In the genomic region with DNA sequence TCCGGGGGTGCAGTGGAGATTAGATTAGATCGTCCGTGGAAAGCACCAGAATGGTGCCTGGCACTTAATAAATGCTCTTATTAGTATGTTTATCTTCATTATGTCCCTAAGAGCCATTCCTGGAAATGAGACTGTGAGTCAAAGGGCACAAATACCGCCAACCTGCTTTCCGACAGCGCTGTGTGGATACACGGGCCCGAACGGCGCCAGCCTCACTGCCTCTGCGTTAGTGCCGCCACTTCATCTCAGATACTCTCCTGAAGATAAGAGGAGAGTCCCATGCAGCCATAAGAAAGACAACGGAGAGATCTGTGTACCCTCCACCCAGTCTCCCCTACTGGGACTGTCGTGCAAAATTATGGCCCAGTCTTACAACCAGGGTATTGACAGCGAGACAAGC, we compare ENCODE assay signal across 1 cellular context.
TF ChIP-seq lines count a peak whose summit lies in the region.

No MANE protein-coding gene starts in this region.

TF ChIP-seq in WTC11, 78 proteins besides CTCF, POLR2A, EP300 and RAD21:
- TF ChIP-seq, protein P1, sequence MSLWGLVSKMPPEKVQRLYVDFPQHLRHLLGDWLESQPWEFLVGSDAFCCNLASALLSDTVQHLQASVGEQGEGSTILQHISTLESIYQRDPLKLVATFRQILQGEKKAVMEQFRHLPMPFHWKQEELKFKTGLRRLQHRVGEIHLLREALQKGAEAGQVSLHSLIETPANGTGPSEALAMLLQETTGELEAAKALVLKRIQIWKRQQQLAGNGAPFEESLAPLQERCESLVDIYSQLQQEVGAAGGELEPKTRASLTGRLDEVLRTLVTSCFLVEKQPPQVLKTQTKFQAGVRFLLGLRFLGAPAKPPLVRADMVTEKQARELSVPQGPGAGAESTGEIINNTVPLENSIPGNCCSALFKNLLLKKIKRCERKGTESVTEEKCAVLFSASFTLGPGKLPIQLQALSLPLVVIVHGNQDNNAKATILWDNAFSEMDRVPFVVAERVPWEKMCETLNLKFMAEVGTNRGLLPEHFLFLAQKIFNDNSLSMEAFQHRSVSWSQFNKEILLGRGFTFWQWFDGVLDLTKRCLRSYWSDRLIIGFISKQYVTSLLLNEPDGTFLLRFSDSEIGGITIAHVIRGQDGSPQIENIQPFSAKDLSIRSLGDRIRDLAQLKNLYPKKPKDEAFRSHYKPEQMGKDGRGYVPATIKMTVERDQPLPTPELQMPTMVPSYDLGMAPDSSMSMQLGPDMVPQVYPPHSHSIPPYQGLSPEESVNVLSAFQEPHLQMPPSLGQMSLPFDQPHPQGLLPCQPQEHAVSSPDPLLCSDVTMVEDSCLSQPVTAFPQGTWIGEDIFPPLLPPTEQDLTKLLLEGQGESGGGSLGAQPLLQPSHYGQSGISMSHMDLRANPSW (CRISPR knock-in tag; conservative IDR thresholded peaks at IDR 0.05; ENCODE audit: low read depth) = no peak
- no peak for TF ChIP-seq ZBTB21 (CRISPR knock-in tag; IDR thresholded peaks at IDR 0.05; ENCODE audit: borderline replicate concordance)
- TF ChIP-seq MYBL2 (CRISPR knock-in tag; IDR thresholded peaks at IDR 0.05) = no peak
- TF ChIP-seq NFE2L1 (CRISPR knock-in tag; IDR thresholded peaks at IDR 0.05) = no peak
- TF ChIP-seq IRF2 (CRISPR knock-in tag; IDR thresholded peaks at IDR 0.05; ENCODE audit: borderline replicate concordance, low read depth) = no peak
- TF ChIP-seq ZNF138 (CRISPR knock-in tag; conservative IDR thresholded peaks at IDR 0.05) = no peak
- TF ChIP-seq, protein P2, sequence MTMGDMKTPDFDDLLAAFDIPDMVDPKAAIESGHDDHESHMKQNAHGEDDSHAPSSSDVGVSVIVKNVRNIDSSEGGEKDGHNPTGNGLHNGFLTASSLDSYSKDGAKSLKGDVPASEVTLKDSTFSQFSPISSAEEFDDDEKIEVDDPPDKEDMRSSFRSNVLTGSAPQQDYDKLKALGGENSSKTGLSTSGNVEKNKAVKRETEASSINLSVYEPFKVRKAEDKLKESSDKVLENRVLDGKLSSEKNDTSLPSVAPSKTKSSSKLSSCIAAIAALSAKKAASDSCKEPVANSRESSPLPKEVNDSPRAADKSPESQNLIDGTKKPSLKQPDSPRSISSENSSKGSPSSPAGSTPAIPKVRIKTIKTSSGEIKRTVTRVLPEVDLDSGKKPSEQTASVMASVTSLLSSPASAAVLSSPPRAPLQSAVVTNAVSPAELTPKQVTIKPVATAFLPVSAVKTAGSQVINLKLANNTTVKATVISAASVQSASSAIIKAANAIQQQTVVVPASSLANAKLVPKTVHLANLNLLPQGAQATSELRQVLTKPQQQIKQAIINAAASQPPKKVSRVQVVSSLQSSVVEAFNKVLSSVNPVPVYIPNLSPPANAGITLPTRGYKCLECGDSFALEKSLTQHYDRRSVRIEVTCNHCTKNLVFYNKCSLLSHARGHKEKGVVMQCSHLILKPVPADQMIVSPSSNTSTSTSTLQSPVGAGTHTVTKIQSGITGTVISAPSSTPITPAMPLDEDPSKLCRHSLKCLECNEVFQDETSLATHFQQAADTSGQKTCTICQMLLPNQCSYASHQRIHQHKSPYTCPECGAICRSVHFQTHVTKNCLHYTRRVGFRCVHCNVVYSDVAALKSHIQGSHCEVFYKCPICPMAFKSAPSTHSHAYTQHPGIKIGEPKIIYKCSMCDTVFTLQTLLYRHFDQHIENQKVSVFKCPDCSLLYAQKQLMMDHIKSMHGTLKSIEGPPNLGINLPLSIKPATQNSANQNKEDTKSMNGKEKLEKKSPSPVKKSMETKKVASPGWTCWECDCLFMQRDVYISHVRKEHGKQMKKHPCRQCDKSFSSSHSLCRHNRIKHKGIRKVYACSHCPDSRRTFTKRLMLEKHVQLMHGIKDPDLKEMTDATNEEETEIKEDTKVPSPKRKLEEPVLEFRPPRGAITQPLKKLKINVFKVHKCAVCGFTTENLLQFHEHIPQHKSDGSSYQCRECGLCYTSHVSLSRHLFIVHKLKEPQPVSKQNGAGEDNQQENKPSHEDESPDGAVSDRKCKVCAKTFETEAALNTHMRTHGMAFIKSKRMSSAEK (CRISPR knock-in tag; IDR thresholded peaks at IDR 0.05; ENCODE audit: borderline replicate concordance) = no peak
- TF ChIP-seq OVOL2 (CRISPR knock-in tag; IDR thresholded peaks at IDR 0.05; ENCODE audit: borderline replicate concordance) = no peak
